Comparison of ENCODE assay signal across 9 cellular contexts in the genomic region with DNA sequence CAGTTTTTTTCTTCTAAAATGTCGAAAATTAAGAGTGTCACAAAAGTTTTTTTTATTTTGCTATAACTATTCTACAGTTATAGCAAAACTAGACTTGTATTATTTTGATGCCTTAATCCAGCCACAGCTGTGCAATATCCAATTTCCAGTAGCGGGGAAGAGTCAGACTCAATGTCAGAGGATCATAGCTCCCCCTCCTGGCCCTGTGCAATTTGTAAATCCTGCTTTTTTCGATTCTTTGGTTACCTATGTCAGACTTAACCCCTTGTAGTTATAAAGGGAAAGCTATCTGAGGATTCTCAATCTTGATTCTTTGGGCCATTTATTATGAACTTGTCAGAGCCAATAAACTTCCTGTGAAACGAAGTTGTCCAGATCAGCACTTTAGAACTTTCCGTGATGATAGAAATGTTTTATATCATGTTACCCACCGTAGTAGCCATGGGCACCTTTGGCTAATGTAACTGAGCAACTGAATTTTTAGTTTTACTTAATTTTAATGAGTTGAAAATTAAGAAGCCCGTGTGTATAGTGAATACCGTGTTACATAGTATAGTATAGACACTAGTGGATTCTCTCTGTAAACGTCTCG.
A peak's percentile ranks its signal among the peaks of the same experiment; 100 is the strongest.
DNase-seq lines count a peak whose midpoint lies in the region; ATAC-seq and TF ChIP-seq lines count a peak whose summit lies in the region.
"Had no signal": no experiment of that assay in that cellular context is flagged by ENCODE, and none has a peak within 500 bp of the region (broad histone marks: within the 10 kb centered on the region; RNA-seq: fewer than 3 reads in every experiment).

No MANE protein-coding gene starts in this region.

- no peak overlapping the region for H2BK5ac ChIP-seq in mesendoderm (ENCODE audit: low read length)

- no peak overlapping the region for H2BK15ac ChIP-seq in mesendoderm (replicated peaks; ENCODE audit: low read depth)

- CTCF ChIA-PET in AG04450 (lab: Charles Lee) (interaction anchor here (0.5 to 4.7 kb wide), 29 partner anchors 10 to 769 kb away, joined by 3 to 71 read pairs (median 4); a partner anchor contains a TSS), GM10248 (lab: Yijun Ruan, JAX) (interaction anchor here (1.0 to 4.5 kb wide), 8 partner anchors 12 to 256 kb away, joined by 3 to 32 read pairs (median 4); no protein-coding TSS in a partner anchor)

- H2BK120ac ChIP-seq in mesendoderm (ENCODE audit: low read depth, low read length): no peak overlapping the region

- in situ Hi-C loops in T47D (cut with HindIII; ENCODE audit: low pct_unique_long_range_greater_than_20kb, low sequenced_read_pairs): no loop called here

- H3K23ac ChIP-seq in mesendoderm (ENCODE audit: low read length): no peak overlapping the region

- H3K79me1 ChIP-seq in mesendoderm (ENCODE audit: low read length): no peaks in the 10 kb centered on the region

- no peak overlapping the region for H4K8ac ChIP-seq in mesendoderm (ENCODE audit: low read depth, low read length)

- TF ChIP-seq CTCF in AG04450 (IDR thresholded peaks at IDR 0.05; ENCODE audit: low read depth, low read length) (peak; percentile 77), GM10248 (IDR thresholded peaks at IDR 0.05; ENCODE audit: control extremely low read depth, extremely low read depth, low read depth, missing control alignments) (peak; percentile 41), omental fat pad (IDR thresholded peaks at IDR 0.05) (no peak)

- no peak overlapping the region for H3K56ac ChIP-seq in mesendoderm (ENCODE audit: low read length)

- H3K79me2 ChIP-seq in mesendoderm (ENCODE audit: control insufficient read depth, insufficient read depth, low read length): no peaks in the 10 kb centered on the region

- peaks cover 2% of the 10 kb centered on the region for H3K27me3 ChIP-seq in AG04450 (ENCODE audit: control insufficient read depth, insufficient read depth, low read length)
- no peaks in the 10 kb centered on the region for H3K27me3 ChIP-seq in mesendoderm (ENCODE audit: insufficient read depth, low read length, poor library complexity)

- POLR2A ChIA-PET in AG04450 (lab: Yijun Ruan, JAX): no interaction called here
- POLR2A ChIA-PET in GM10248 (lab: Yijun Ruan, JAX): no interaction called here

- H3K18ac ChIP-seq in mesendoderm (ENCODE audit: low read length): no peak overlapping the region

- no peaks in the 10 kb centered on the region for H3K36me3 ChIP-seq in mesendoderm (ENCODE audit: control insufficient read depth, insufficient read depth, low read length)

- H4K5ac ChIP-seq in mesendoderm (ENCODE audit: low read length): no peak overlapping the region

- H3K9ac ChIP-seq in mesendoderm (ENCODE audit: low read length): no peak overlapping the region

- no CpG with 5 or more reads among the region's 10 CpGs for WGBS in mesendoderm (ENCODE audit: extremely low coverage, insufficient coverage, low lambda C conversion rate)

- H3K9me3 ChIP-seq in AG04450 (ENCODE audit: control insufficient read depth, insufficient read depth, low read length): no peaks in the 10 kb centered on the region

- no peak overlapping the region for H3K4ac ChIP-seq in mesendoderm (ENCODE audit: low read depth, low read length)

- no peak for DNase-seq in AG04450 (ENCODE audit: low read depth, low spot score)
- no peak for DNase-seq in GM10248 (ENCODE audit: extremely low spot score)
- DNase-seq in OCI-M1 (lab: John Stamatoyannopoulos, UW): peak; percentile 78
- peak; percentile 14 to 69 for DNase-seq in T47D (ENCODE audit: low read depth in 1 of 2, low spot score in 1 of 2)
- peak; percentile 57 for DNase-seq in mesendoderm
- no peak for DNase-seq in omental fat pad (ENCODE audit: low spot score)

- no peaks in the 10 kb centered on the region for H3K4me1 ChIP-seq in mesendoderm (ENCODE audit: control insufficient read depth, low read depth, low read length)

- H3K4me2 ChIP-seq in mesendoderm (ENCODE audit: low read length): no peak overlapping the region

- ATAC-seq in GM18909 (IDR thresholded peaks at IDR 0.05; ENCODE audit: poor library complexity, unreplicated experiment) (no peak), GM21576 (IDR thresholded peaks at IDR 0.05; ENCODE audit: unreplicated experiment) (no peak), omental fat pad (ENCODE audit: low FRiP score) (no peak)

- H3K27ac ChIP-seq in AG04450 (ENCODE audit: low read depth, low read length) (no peak overlapping the region), mesendoderm (ENCODE audit: low read depth, low read length) (no peak overlapping the region)
- H3K27ac ChIP-seq: epithelial cell of prostate had no signal

- H3K4me3 ChIP-seq in AG04450 (ENCODE audit: low read depth, low read length) (no peak overlapping the region), mesendoderm (ENCODE audit: low read length) (no peak overlapping the region)

- no peak overlapping the region for H2AK5ac ChIP-seq in mesendoderm (ENCODE audit: low read length)

Comparison
In these comparisons a context has a peak if more than half of its experiments do, and no peak if none do; other contexts are left out.
1. DNase-seq: peak in OCI-M1 (single experiment), T47D (2 of 2) and mesendoderm (single experiment); none in AG04450 (single experiment), GM10248 (single experiment) and omental fat pad (single experiment).
2. CTCF ChIP-seq: peak in AG04450 (single experiment) and GM10248 (single experiment); none in omental fat pad (0 of 3).